ENCODE assay signal across 10 cellular contexts in genomic region chr3:149609595-149609994, GRCh38. TPM values are rescaled to one million over a fixed set of nuclear protein-coding genes. Genes with fewer than 3 reads are reported as not detected.
A peak's percentile ranks its signal among the peaks of the same experiment; 100 is the strongest.
DNase-seq lines count a peak whose midpoint lies in the region; ATAC-seq and TF ChIP-seq lines count a peak whose summit lies in the region.
"Had no signal": no experiment of that assay in that cellular context is flagged by ENCODE, and none has a peak within 500 bp of the region (broad histone marks: within the 10 kb centered on the region; RNA-seq: fewer than 3 reads in every experiment).

No MANE protein-coding gene starts in this region.

- H3K27ac Mint-ChIP-seq in progenitor cell of endocrine pancreas = peak overlapping the region; percentile 55
- no peak overlapping the region for H3K27ac Mint-ChIP-seq in activated CD4-positive, alpha-beta T cell treated with anti-CD3 and anti-CD28 coated beads for 36 hours

- intact Hi-C loops in activated CD4-positive, alpha-beta T cell treated with anti-CD3 and anti-CD28 coated beads for 36 hours (cut with DNase I, micrococcal nuclease) = no loop called here

- POLR2A ChIA-PET in activated CD4-positive, alpha-beta T cell treated with anti-CD3 and anti-CD28 coated beads for 36 hours (lab: Charles Lee) = no interaction called here

- ATAC-seq in GM19025 (IDR thresholded peaks at IDR 0.05; ENCODE audit: low read depth, unreplicated experiment) (peak; percentile 94), HG02623 (IDR thresholded peaks at IDR 0.05; ENCODE audit: unreplicated experiment) (peak; percentile 74)
- ATAC-seq in activated CD4-positive, alpha-beta T cell treated with anti-CD3 and anti-CD28 coated beads for 36 hours = no peak

- peaks cover 14% of the 10 kb centered on the region for H3K4me1 Mint-ChIP-seq in progenitor cell of endocrine pancreas (ENCODE audit: low read depth)
- no peaks in the 10 kb centered on the region for H3K4me1 Mint-ChIP-seq in activated CD4-positive, alpha-beta T cell treated with anti-CD3 and anti-CD28 coated beads for 36 hours

- no peak for TF ChIP-seq CTCF in progenitor cell of endocrine pancreas (IDR thresholded peaks at IDR 0.05; ENCODE audit: unreplicated experiment)

- DNase-seq in HuH-7 (ENCODE audit: low spot score) (peak; percentile 36), progenitor cell of endocrine pancreas (ENCODE audit: low spot score, unreplicated experiment) (no peak), mesenteric fat pad (ENCODE audit: low spot score) (no peak), middle frontal gyrus (ENCODE audit: extremely low spot score, low spot score) (no peak), T1000 (lab: John Stamatoyannopoulos, UW) (no peak)
- no peak for DNase-seq in activated CD4-positive, alpha-beta T cell treated with anti-CD3 and anti-CD28 coated beads for 36 hours
- DNase-seq: NCI-H2081, WERI-Rb-1 had no signal

- no peak overlapping the region for H3K4me3 Mint-ChIP-seq in progenitor cell of endocrine pancreas (ENCODE audit: low read depth)
- no peak overlapping the region for H3K4me3 Mint-ChIP-seq in activated CD4-positive, alpha-beta T cell treated with anti-CD3 and anti-CD28 coated beads for 36 hours

- no peaks in the 10 kb centered on the region for H3K9me3 Mint-ChIP-seq in progenitor cell of endocrine pancreas (ENCODE audit: low read depth)
- H3K9me3 Mint-ChIP-seq in activated CD4-positive, alpha-beta T cell treated with anti-CD3 and anti-CD28 coated beads for 36 hours (ENCODE audit: low read depth) = no peaks in the 10 kb centered on the region

- H3K36me3 Mint-ChIP-seq in progenitor cell of endocrine pancreas (ENCODE audit: insufficient read depth) = no peaks in the 10 kb centered on the region
- no peaks in the 10 kb centered on the region for H3K36me3 Mint-ChIP-seq in activated CD4-positive, alpha-beta T cell treated with anti-CD3 and anti-CD28 coated beads for 36 hours (ENCODE audit: low read depth)

- no peaks in the 10 kb centered on the region for H3K27me3 Mint-ChIP-seq in progenitor cell of endocrine pancreas
- H3K27me3 Mint-ChIP-seq in activated CD4-positive, alpha-beta T cell treated with anti-CD3 and anti-CD28 coated beads for 36 hours = peaks cover 3% of the 10 kb centered on the region

- CTCF ChIA-PET in activated CD4-positive, alpha-beta T cell treated with anti-CD3 and anti-CD28 coated beads for 36 hours (lab: Charles Lee) = interaction anchor here (1.0 to 2.2 kb wide), 2 partner anchors 12 to 41 kb away, joined by 3 to 7 read pairs; no protein-coding TSS in a partner anchor

RNA-seq across cellular contexts. Expression of gene WWTR1, which starts 48.2 kb away (rescaled TPM):
- total RNA-seq in progenitor cell of endocrine pancreas (15.0 and 18.1 TPM in 2 replicates), mesenteric fat pad (65.9 TPM)
- under 1 TPM; 0.46 to 0.54 TPM for total RNA-seq in activated CD4-positive, alpha-beta T cell treated with anti-CD3 and anti-CD28 coated beads for 36 hours

Comparison
In these comparisons a context has a peak if more than half of its experiments do, and no peak if none do; other contexts are left out.
1. RNA of gene WWTR1, which starts 48.2 kb away (total RNA-seq): 65.9 TPM in mesenteric fat pad (single experiment) and 15.0 to 18.1 TPM in progenitor cell of endocrine pancreas; 0.46 to 0.54 TPM in activated CD4-positive, alpha-beta T cell treated with anti-CD3 and anti-CD28 coated beads for 36 hours; every median in the first group is over 10 times any median in the second.